Comparison of ENCODE assay signal across 10 cellular contexts in genomic region chr12:6178981-6179761, GRCh38. TPM values are rescaled to one million over a fixed set of nuclear protein-coding genes. Genes with fewer than 3 reads are reported as not detected.
DNase-seq lines count a peak whose midpoint lies in the region; ATAC-seq and TF ChIP-seq lines count a peak whose summit lies in the region.
"Had no signal": no experiment of that assay in that cellular context is flagged by ENCODE, and none has a peak within 500 bp of the region (broad histone marks: within the 10 kb centered on the region; RNA-seq: fewer than 3 reads in every experiment).

No MANE protein-coding gene starts in this region.

- H3K4me1 ChIP-seq in left lung (peaks cover 24 to 51% of the 10 kb centered on the region in 2 donors), stomach smooth muscle (ENCODE audit: control insufficient read depth, insufficient read depth, low read length) (peaks cover 49% of the 10 kb centered on the region)

- no peaks in the 10 kb centered on the region for H3K27me3 ChIP-seq in left lung
- no peaks in the 10 kb centered on the region for H3K27me3 ChIP-seq in stomach smooth muscle (ENCODE audit: control insufficient read depth in 1 of 2, insufficient read depth in 2 of 2, low read length in 2 of 2)

- H3K36me3 ChIP-seq in left lung (no peaks in the 10 kb centered on the region), stomach smooth muscle (ENCODE audit: control insufficient read depth in 2 of 2, insufficient read depth in 2 of 2, low read length in 2 of 2) (no peaks in the 10 kb centered on the region)

- H3K27ac ChIP-seq in left lung (peak overlapping the region; percentile 56 to 77), stomach smooth muscle (ENCODE audit: low read length) (peak overlapping the region; percentile 93)

- no peak for ATAC-seq in left lung
- no peak for ATAC-seq in GM18909 (IDR thresholded peaks at IDR 0.05; ENCODE audit: poor library complexity, unreplicated experiment)
- no peak for ATAC-seq in HG03159 (IDR thresholded peaks at IDR 0.05; ENCODE audit: unreplicated experiment)
- ATAC-seq: effector memory CD8-positive, alpha-beta T cell had no signal

- 0 out of 2 replicates have a peak overlapping the region, but pooled peaks have one; percentile 42 for H3K4me3 Mint-ChIP-seq in HFFc6
- H3K4me3 Mint-ChIP-seq: effector memory CD8-positive, alpha-beta T cell had no signal

- no peak overlapping the region for H3K27ac Mint-ChIP-seq in HFFc6
- H3K27ac Mint-ChIP-seq: effector memory CD8-positive, alpha-beta T cell had no signal

- H3K9ac ChIP-seq in stomach smooth muscle (ENCODE audit: low read length in 2 of 2), result no peak overlapping the region

- H3K27me3 Mint-ChIP-seq in HFFc6 (ENCODE audit: insufficient read depth), result no peaks in the 10 kb centered on the region

- TF ChIP-seq CTCF in HFFc6 (IDR thresholded peaks at IDR 0.05), result peak; percentile 64
- peak; percentile 9 for TF ChIP-seq CTCF in cardiac fibroblast (IDR thresholded peaks at IDR 0.05; ENCODE audit: low read depth, low read length)
- no peak for TF ChIP-seq CTCF in left lung (IDR thresholded peaks at IDR 0.05)
- no peak for TF ChIP-seq CTCF in GM13977 (IDR thresholded peaks at IDR 0.05; ENCODE audit: extremely low read depth, insufficient read depth, missing control alignments)

- no peaks in the 10 kb centered on the region for H3K9me3 Mint-ChIP-seq in HFFc6
- H3K9me3 Mint-ChIP-seq: effector memory CD8-positive, alpha-beta T cell had no signal

- no peaks in the 10 kb centered on the region for H3K36me3 Mint-ChIP-seq in HFFc6 (ENCODE audit: low read depth)

- in situ Hi-C loops in GM13977 (cut with MboI; ENCODE audit: low pct_unique_long_range_greater_than_20kb, low sequenced_read_pairs, unreplicated experiment), result no loop called here

- H3K9me3 ChIP-seq in left lung (no peaks in the 10 kb centered on the region), stomach smooth muscle (ENCODE audit: control insufficient read depth in 2 of 2, low read length in 2 of 2) (no peaks in the 10 kb centered on the region)

- peak; percentile 66 for DNase-seq in HFFc6
- peak; percentile 7 to 61 for DNase-seq in cardiac fibroblast (ENCODE audit: low read depth in 2 of 2)
- no peak for DNase-seq in left lung
- no peak for DNase-seq in GM13977 (ENCODE audit: low spot score)
- no peak for DNase-seq in cortex of kidney (lab: John Stamatoyannopoulos, UW)
- DNase-seq: effector memory CD8-positive, alpha-beta T cell; NCI-H1105 treated with DMSO at 0.1 percent for 48 hours had no signal

- H3K4me1 Mint-ChIP-seq in HFFc6 (ENCODE audit: low read depth), result no peaks in the 10 kb centered on the region; the same call in 1 of the 2 replicates

- H3K4me3 ChIP-seq in cardiac fibroblast (replicated peaks in 1 of 2; ENCODE audit: low read depth in 2 of 2, low read length in 2 of 2) (no peak overlapping the region), left lung (no peak overlapping the region), stomach smooth muscle (ENCODE audit: low read length in 2 of 2) (no peak overlapping the region)

- intact Hi-C loops in left lung (cut with DNase I), result no loop called here

RNA-seq across cellular contexts. Expression of gene CD9, which starts 21.0 kb away (rescaled TPM):
- total RNA-seq in HFFc6 (2021; fragmentation: NEBNext Ultra II Directional; extraction: Animal tissue kit (Norgen Biotek cat#: 25700)), result 10 to 100 TPM; 43.2 to 72.6 (median 46.4) TPM
- total RNA-seq in left lung, result 100 to 1,000 TPM; 416 to 512 TPM

RNA-seq across cellular contexts. Expression of gene VWF, which starts 54.7 kb away (rescaled TPM):
- under 1 TPM; 0.02 to 0.25 (median 0.10) TPM for total RNA-seq in HFFc6 (2021; fragmentation: NEBNext Ultra II Directional; extraction: Animal tissue kit (Norgen Biotek cat#: 25700))
- total RNA-seq in left lung, result 100 to 1,000 TPM; 254 to 401 TPM

Comparison
In these comparisons a context has a peak if more than half of its experiments do, and no peak if none do; other contexts are left out.
1. DNase-seq: peak in HFFc6 (single experiment) and cardiac fibroblast (2 of 2); none in left lung (0 of 2), GM13977 (single experiment) and cortex of kidney (single experiment).
2. CTCF ChIP-seq: peak in HFFc6 (single experiment) and cardiac fibroblast (single experiment); none in left lung (0 of 2) and GM13977 (single experiment).
3. RNA of gene CD9, which starts 21.0 kb away (total RNA-seq): 416 to 512 TPM in left lung; 43.2 to 72.6 TPM in HFFc6; every median in the first group is over 4 times any median in the second.
4. RNA of gene VWF, which starts 54.7 kb away (total RNA-seq): 254 to 401 TPM in left lung; 0.02 to 0.25 TPM in HFFc6; every median in the first group is over 100 times any median in the second.